1 cellular context compared by ENCODE assay signal in the genomic region with DNA sequence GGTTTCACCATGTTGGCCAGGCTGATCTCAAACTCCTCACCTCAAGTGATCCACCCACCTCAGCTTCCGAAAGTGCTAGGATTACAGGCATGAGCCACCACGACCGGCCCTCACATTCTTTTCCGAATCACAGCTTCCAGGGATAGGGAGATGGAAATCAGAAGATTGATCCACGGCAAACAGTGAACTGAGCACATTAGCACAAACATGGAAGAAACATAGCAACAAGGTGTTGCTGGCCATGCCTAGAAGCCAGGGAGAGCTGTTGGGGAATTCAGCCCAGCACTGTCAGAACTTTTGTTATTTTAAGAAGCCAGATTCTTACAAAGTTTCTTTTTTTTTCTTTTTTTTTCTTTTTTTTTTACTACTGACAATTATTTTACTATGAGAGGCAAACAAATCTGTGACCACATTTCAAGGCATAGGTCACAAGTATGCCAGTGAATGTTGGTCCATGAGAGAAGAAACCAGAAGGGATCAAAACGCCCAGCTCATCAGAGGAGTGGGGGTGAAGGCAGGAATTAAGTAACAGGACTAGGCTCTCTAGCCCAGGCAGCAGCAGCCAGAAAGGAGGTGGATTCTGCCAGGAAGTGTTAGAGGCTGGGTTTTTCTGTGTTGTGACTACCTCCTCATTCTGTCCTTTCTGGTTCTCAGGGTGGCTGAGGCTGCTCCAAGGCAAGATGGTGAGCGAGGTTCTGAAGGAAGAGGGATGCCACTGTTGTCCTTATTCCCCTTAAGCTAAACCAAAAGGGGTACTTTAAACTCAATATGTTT.
TF ChIP-seq lines count a peak whose summit lies in the region.

No MANE protein-coding gene starts in this region.

TF ChIP-seq in WTC11, 78 proteins besides CTCF, POLR2A, EP300 and RAD21 (continued from another document):
- TF ChIP-seq, protein P1, sequence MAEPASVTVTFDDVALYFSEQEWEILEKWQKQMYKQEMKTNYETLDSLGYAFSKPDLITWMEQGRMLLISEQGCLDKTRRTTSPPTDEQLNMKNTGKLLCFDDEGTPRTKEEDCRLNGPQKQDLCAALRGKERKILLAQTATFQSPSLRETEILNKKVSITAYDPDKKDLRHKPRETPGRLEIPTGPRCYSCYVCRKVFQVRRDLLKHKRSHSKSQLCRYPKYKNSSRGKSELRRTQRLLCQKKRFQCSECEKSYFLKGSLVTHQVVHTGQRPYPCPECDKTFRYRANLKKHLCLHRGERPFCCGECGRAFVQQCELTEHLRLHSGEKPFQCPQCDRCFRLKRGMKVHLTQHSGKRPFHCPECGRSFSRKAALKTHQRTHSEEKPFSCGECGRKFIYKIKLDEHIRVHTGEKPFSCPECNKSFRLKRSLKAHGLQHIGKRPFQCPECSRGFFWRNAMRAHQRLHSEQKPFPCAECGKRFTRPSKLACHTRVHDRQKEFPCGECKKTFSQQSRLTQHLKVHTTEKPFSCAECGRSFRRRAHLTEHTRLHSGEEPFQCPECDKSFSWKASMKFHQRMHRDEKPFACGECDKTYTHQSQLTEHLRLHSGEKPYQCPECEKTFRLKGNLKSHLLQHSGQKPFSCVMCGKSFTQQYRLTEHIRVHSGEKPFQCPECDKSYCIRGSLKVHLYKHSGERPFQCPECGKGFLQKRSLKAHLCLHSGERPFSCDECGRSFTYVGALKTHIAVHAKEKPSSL (CRISPR knock-in tag; conservative IDR thresholded peaks at IDR 0.05) = no peak
- TF ChIP-seq FOXK1 (CRISPR knock-in tag; IDR thresholded peaks at IDR 0.05) (no peak), ZNF121 (CRISPR knock-in tag; IDR thresholded peaks at IDR 0.05) (no peak), TCF7 (CRISPR knock-in tag; IDR thresholded peaks at IDR 0.05; ENCODE audit: low read depth) (no peak), ZSCAN18 (CRISPR knock-in tag; IDR thresholded peaks at IDR 0.05) (no peak), ZNF138 (CRISPR knock-in tag; conservative IDR thresholded peaks at IDR 0.05) (no peak), SOX15 (CRISPR knock-in tag; IDR thresholded peaks at IDR 0.05) (no peak), CREB1 (CRISPR knock-in tag; IDR thresholded peaks at IDR 0.05) (no peak), MYBL2 (CRISPR knock-in tag; IDR thresholded peaks at IDR 0.05) (no peak), IRF2 (CRISPR knock-in tag; IDR thresholded peaks at IDR 0.05; ENCODE audit: borderline replicate concordance, low read depth) (no peak)
- TF ChIP-seq, protein P2, sequence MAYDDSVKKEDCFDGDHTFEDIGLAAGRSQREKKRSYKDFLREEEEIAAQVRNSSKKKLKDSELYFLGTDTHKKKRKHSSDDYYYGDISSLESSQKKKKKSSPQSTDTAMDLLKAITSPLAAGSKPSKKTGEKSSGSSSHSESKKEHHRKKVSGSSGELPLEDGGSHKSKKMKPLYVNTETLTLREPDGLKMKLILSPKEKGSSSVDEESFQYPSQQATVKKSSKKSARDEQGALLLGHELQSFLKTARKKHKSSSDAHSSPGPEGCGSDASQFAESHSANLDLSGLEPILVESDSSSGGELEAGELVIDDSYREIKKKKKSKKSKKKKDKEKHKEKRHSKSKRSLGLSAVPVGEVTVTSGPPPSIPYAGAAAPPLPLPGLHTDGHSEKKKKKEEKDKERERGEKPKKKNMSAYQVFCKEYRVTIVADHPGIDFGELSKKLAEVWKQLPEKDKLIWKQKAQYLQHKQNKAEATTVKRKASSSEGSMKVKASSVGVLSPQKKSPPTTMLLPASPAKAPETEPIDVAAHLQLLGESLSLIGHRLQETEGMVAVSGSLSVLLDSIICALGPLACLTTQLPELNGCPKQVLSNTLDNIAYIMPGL (CRISPR knock-in tag; IDR thresholded peaks at IDR 0.05) = no peak
- TF ChIP-seq, protein P3, sequence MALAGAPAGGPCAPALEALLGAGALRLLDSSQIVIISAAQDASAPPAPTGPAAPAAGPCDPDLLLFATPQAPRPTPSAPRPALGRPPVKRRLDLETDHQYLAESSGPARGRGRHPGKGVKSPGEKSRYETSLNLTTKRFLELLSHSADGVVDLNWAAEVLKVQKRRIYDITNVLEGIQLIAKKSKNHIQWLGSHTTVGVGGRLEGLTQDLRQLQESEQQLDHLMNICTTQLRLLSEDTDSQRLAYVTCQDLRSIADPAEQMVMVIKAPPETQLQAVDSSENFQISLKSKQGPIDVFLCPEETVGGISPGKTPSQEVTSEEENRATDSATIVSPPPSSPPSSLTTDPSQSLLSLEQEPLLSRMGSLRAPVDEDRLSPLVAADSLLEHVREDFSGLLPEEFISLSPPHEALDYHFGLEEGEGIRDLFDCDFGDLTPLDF (CRISPR knock-in tag; IDR thresholded peaks at IDR 0.05) = no peak
- TF ChIP-seq, protein P4, sequence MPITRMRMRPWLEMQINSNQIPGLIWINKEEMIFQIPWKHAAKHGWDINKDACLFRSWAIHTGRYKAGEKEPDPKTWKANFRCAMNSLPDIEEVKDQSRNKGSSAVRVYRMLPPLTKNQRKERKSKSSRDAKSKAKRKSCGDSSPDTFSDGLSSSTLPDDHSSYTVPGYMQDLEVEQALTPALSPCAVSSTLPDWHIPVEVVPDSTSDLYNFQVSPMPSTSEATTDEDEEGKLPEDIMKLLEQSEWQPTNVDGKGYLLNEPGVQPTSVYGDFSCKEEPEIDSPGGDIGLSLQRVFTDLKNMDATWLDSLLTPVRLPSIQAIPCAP (CRISPR knock-in tag; IDR thresholded peaks at IDR 0.05) = no peak
- TF ChIP-seq, protein P5, sequence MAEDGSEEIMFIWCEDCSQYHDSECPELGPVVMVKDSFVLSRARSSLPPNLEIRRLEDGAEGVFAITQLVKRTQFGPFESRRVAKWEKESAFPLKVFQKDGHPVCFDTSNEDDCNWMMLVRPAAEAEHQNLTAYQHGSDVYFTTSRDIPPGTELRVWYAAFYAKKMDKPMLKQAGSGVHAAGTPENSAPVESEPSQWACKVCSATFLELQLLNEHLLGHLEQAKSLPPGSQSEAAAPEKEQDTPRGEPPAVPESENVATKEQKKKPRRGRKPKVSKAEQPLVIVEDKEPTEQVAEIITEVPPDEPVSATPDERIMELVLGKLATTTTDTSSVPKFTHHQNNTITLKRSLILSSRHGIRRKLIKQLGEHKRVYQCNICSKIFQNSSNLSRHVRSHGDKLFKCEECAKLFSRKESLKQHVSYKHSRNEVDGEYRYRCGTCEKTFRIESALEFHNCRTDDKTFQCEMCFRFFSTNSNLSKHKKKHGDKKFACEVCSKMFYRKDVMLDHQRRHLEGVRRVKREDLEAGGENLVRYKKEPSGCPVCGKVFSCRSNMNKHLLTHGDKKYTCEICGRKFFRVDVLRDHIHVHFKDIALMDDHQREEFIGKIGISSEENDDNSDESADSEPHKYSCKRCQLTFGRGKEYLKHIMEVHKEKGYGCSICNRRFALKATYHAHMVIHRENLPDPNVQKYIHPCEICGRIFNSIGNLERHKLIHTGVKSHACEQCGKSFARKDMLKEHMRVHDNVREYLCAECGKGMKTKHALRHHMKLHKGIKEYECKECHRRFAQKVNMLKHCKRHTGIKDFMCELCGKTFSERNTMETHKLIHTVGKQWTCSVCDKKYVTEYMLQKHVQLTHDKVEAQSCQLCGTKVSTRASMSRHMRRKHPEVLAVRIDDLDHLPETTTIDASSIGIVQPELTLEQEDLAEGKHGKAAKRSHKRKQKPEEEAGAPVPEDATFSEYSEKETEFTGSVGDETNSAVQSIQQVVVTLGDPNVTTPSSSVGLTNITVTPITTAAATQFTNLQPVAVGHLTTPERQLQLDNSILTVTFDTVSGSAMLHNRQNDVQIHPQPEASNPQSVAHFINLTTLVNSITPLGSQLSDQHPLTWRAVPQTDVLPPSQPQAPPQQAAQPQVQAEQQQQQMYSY (CRISPR knock-in tag; IDR thresholded peaks at IDR 0.05) = no peak
